In the genomic region with DNA sequence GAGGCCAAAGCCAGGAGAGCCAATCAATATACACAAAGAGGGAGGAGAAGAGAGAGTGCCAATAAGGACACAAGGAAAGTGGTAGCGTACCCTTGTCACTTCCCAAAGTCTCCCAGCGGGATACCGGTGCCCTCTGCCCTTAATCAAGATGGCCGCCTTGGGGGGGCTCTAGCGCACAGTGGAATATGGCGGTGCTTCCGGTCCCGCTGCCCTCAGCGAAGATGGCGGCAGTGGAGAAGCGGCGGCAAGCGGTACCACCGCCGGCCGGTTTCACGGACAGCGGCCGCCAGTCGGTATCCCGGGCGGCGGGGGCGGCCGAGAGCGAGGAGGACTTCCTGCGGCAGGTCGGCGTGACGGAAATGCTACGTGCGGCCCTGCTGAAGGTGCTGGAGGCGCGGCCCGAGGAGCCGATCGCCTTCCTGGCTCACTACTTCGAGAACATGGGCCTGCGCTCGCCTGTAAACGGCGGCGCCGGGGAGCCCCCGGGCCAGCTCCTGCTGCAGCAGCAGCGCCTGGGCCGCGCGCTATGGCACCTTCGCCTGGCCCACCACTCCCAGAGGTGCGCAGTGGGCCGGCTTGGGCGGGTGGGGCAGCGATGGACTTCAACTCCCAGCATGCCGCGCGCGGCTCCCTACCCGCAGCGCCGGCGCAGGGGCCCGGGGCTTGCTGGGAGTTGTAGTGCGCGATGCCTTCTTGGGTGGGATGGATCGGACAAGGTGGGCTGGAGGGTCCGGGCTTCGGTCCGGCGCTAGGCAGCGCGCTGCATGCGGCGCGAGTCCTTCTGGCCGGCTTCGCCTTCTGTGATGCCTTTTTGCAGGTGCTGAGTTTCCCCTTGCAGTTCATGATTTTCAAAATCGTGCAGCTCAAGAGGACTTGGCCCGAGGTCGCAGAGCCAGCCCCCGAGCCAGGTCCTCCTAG, we compare ENCODE assay signal across 8 cellular contexts. TPM values are rescaled to one million over a fixed set of nuclear protein-coding genes. Genes with fewer than 3 reads are reported as not detected.
DNase-seq lines count a peak whose midpoint lies in the region; ATAC-seq and TF ChIP-seq lines count a peak whose summit lies in the region.

A gene with protein sequence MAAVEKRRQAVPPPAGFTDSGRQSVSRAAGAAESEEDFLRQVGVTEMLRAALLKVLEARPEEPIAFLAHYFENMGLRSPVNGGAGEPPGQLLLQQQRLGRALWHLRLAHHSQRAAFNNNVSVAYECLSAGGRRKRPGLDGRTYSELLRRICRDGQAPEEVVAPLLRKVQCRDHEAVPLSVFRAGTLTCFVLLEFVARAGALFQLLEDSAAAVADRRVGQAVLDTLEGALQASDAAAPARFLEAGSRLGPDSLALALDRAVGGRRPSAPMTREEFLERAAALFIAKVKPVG (plus strand): TSS at position 212 of the 918 bp plus-strand sequence. CDS start 10 bp downstream, at position 222.

- TF ChIP-seq CTCF in gastroesophageal sphincter (IDR thresholded peaks at IDR 0.05): peak in 2 of 4 experiments; percentile 23 to 46
- TF ChIP-seq CTCF in suprapubic skin (IDR thresholded peaks at IDR 0.05): no peak

- peak within 1 kb of the TSS; percentile 87 for H3K27ac ChIP-seq in SJSA1
- H3K27ac ChIP-seq in gastroesophageal sphincter: peak within 1 kb of the TSS; percentile 70 to 93 (median 92)
- peak within 1 kb of the TSS; percentile 94 for H3K27ac ChIP-seq in suprapubic skin

- peaks cover 16% of the 10 kb centered on the region for H3K4me1 ChIP-seq in SJSA1 (replicated peaks)
- H3K4me1 ChIP-seq in gastroesophageal sphincter: peaks cover 0 to 48% (median 20%) of the 10 kb centered on the region in 3 donors
- H3K4me1 ChIP-seq in suprapubic skin: peaks cover 39% of the 10 kb centered on the region

- 0% methylated on average over 4 of the region's 81 CpGs; no CpG with 5 or more reads in 1 of the 2 donors for WGBS in gastroesophageal sphincter (ENCODE audit: low coverage in 1 of 2), 2 donors
- 5% methylated on average over 32 of the region's 81 CpGs for WGBS in suprapubic skin

- no peaks in the 10 kb centered on the region for H3K27me3 ChIP-seq in SJSA1 (replicated peaks)
- no peaks in the 10 kb centered on the region for H3K27me3 ChIP-seq in gastroesophageal sphincter
- H3K27me3 ChIP-seq in suprapubic skin: no peaks in the 10 kb centered on the region

- no peaks in the 10 kb centered on the region for H3K9me3 ChIP-seq in SJSA1 (replicated peaks)
- no peaks in the 10 kb centered on the region for H3K9me3 ChIP-seq in gastroesophageal sphincter
- H3K9me3 ChIP-seq in suprapubic skin: no peaks in the 10 kb centered on the region

- ATAC-seq in GM21717 (IDR thresholded peaks at IDR 0.05; ENCODE audit: unreplicated experiment): peak; percentile 56
- ATAC-seq in gastroesophageal sphincter: peak; percentile 91

- TF ChIP-seq POLR2A in gastroesophageal sphincter (IDR thresholded peaks at IDR 0.05): peak in 1 of 2 donors; percentile 52
- TF ChIP-seq POLR2A in suprapubic skin (IDR thresholded peaks at IDR 0.05): peak in 1 of 2 donors; percentile 21

- TF ChIP-seq EP300 in gastroesophageal sphincter (IDR thresholded peaks at IDR 0.05) (no peak), suprapubic skin (IDR thresholded peaks at IDR 0.05) (no peak)

- H3K4me3 ChIP-seq in SJSA1 (peak within 1 kb of the TSS; percentile 91), gastroesophageal sphincter (peak within 1 kb of the TSS; percentile 72 to 77), suprapubic skin (peak within 1 kb of the TSS; percentile 100)

- DNase-seq in EH (ENCODE audit: low read depth): peak; percentile 71
- DNase-seq in KG1 (lab: John Stamatoyannopoulos, UW): peak; percentile 76
- DNase-seq in SJSA1 (ENCODE audit: low read depth in 1 of 2, low spot score in 2 of 2): peak; percentile 75 to 100
- DNase-seq in activated naive CD4-positive, alpha-beta T cell treated with Interleukin-2 at 50 U/mL for 16 hours: peak; percentile 88
- DNase-seq in nucleus accumbens (lab: John Stamatoyannopoulos, UW): peak in 54 of 56 donors; percentile 61 to 100 (median 82)
- no peak for DNase-seq in suprapubic skin (ENCODE audit: low spot score in 2 of 2)

- H3K36me3 ChIP-seq in SJSA1 (peaks cover 20% of the 10 kb centered on the region), gastroesophageal sphincter (peaks cover 0 to 9% of the 10 kb centered on the region in 2 donors), suprapubic skin (no peaks in the 10 kb centered on the region)

RNA-seq across cellular contexts. Expression of the gene that starts here (rescaled TPM):
- 68.7 and 73.3 TPM in 2 replicates for total RNA-seq in SJSA1 (2014; rRNA removed; shearing (Covaris generic))
- total RNA-seq in gastroesophageal sphincter (10 to 100 TPM; 50.3 to 83.9 (median 69.7) TPM), suprapubic skin (10 to 100 TPM; 10.8 to 23.3 (median 20.9) TPM)

Comparison
In these comparisons a context has a peak if more than half of its experiments do, and no peak if none do; other contexts are left out.
1. DNase-seq: peak in EH (single experiment), KG1 (single experiment), SJSA1 (2 of 2), activated naive CD4-positive, alpha-beta T cell treated with Interleukin-2 at 50 U/mL for 16 hours (single experiment) and nucleus accumbens (54 of 56); none in suprapubic skin (0 of 2).
2. Peak in every context shown above with its lines, with median percentiles within 50 percentile points of each other: H3K27ac ChIP-seq and H3K4me3 ChIP-seq.